In genomic region chr16:70252355-70252988, GRCh38 we compare ENCODE assay signal across 8 cellular contexts. TPM values are rescaled to one million over a fixed set of nuclear protein-coding genes. Genes with fewer than 3 reads are reported as not detected.
DNase-seq lines count a peak whose midpoint lies in the region; ATAC-seq, FAIRE-seq and TF ChIP-seq lines count a peak whose summit lies in the region.

No MANE protein-coding gene starts in this region.

- peak; percentile 33 to 40; a peak in 3 of 4 replicates for TF ChIP-seq RAD21 in H1 (IDR thresholded peaks at IDR 0.05 in 1 of 2, conservative IDR thresholded peaks at IDR 0.05 in 1 of 2; ENCODE audit: low read depth in 2 of 2, low read length in 2 of 2)

- CTCF ChIA-PET in Panc1 (lab: Charles Lee) = no interaction called here
- CTCF ChIA-PET in H1 (lab: Charles Lee; ENCODE audit: partially characterized antibody) = interaction anchor here (0.6 to 8.3 kb wide), 25 partner anchors 8 to 517 kb away, joined by 3 to 67 read pairs (median 4); partner anchors contain the start of genes DDX19B and PDPR

- intact Hi-C loops in Panc1 (cut with micrococcal nuclease; ENCODE audit: unreplicated experiment) = no loop called here

- no peak overlapping the region for H4K5ac ChIP-seq in H1 (ENCODE audit: insufficient read length, low read depth, low read length)

- H3K9me3 Mint-ChIP-seq in stimulated activated naive B cell treated with anti-CD40 and anti-IgM and Interleukin-4, amounts not matched to agents 10 μg/mL and 1 μg/mL and 100 μg/mL, for 72 hours = no peaks in the 10 kb centered on the region

- H3K27me3 Mint-ChIP-seq in stimulated activated naive B cell treated with anti-CD40 and anti-IgM and Interleukin-4, amounts not matched to agents 10 μg/mL and 1 μg/mL and 100 μg/mL, for 72 hours = no peaks in the 10 kb centered on the region

- TF ChIP-seq CTCF in Panc1 (IDR thresholded peaks at IDR 0.05) (peak; percentile 25), H1 (IDR thresholded peaks at IDR 0.05; ENCODE audit: control extremely low read depth in 1 of 3, insufficient read depth in 1 of 3, low read depth in 1 of 3, low read length in 3 of 3) (peak; percentile 85 to 99 (median 89))

- H2AFZ ChIP-seq in H1 (ENCODE audit: low read length) = no peak overlapping the region

- peaks cover 4 to 17% of the 10 kb centered on the region in 2 experiments for H4K20me1 ChIP-seq in H1 (replicated peaks in 1 of 2; ENCODE audit: control insufficient read depth in 1 of 2, insufficient read depth in 2 of 2, low read length in 2 of 2)

- no peak overlapping the region for H4K91ac ChIP-seq in H1 (replicated peaks; ENCODE audit: insufficient read length, low read length)

- BruUV-seq in Panc1 (replicated peaks; lab: Mats Ljungman, UMichigan) = no TSS peak

- H3K4me1 Mint-ChIP-seq in stimulated activated naive B cell treated with anti-CD40 and anti-IgM and Interleukin-4, amounts not matched to agents 10 μg/mL and 1 μg/mL and 100 μg/mL, for 72 hours = peaks cover 8 to 24% of the 10 kb centered on the region in 2 donors

- no peak for TF ChIP-seq EP300 in H1 (IDR thresholded peaks at IDR 0.05; ENCODE audit: borderline replicate concordance in 1 of 2, low read depth in 2 of 2, low read length in 2 of 2)

- H3K36me3 Mint-ChIP-seq in stimulated activated naive B cell treated with anti-CD40 and anti-IgM and Interleukin-4, amounts not matched to agents 10 μg/mL and 1 μg/mL and 100 μg/mL, for 72 hours = peaks cover 31 to 40% of the 10 kb centered on the region in 2 donors

- peaks cover 0 to 20% of the 10 kb centered on the region in 2 experiments; a peak in 2 of 4 replicates for H3K79me2 ChIP-seq in H1 (ENCODE audit: control insufficient read depth in 1 of 2, insufficient read depth in 2 of 2, low read length in 2 of 2)

- in situ Hi-C loops in Panc1 (cut with HindIII; ENCODE audit: low pct_unique_long_range_greater_than_20kb, low sequenced_read_pairs) = no loop called here

- no peak overlapping the region for H3K4ac ChIP-seq in H1 (replicated peaks; ENCODE audit: insufficient read length, low read depth, low read length)

- no peaks in the 10 kb centered on the region for H3K9me3 ChIP-seq in Panc1 (ENCODE audit: control insufficient read depth, insufficient read depth, low read depth, low read length)
- H3K9me3 ChIP-seq in H1 (ENCODE audit: insufficient read depth in 2 of 2, low read depth in 1 of 2, low read length in 1 of 2) = no peaks in the 10 kb centered on the region

- H2BK15ac ChIP-seq in H1 (ENCODE audit: low read length) = no peak overlapping the region

- no peak overlapping the region for H2AK5ac ChIP-seq in H1 (ENCODE audit: low read depth, low read length)

- H3K23me2 ChIP-seq in H1 (ENCODE audit: low read depth, low read length) = peaks cover 3% of the 10 kb centered on the region; the same call in 1 of the 2 replicates

- H3K4me3 ChIP-seq in Panc1 (ENCODE audit: low read depth in 2 of 2, low read length in 2 of 2) = no peak overlapping the region
- H3K4me3 ChIP-seq in H1 (ENCODE audit: extremely low read depth in 1 of 4, insufficient read depth in 2 of 4, low read depth in 3 of 4, low read length in 4 of 4) = no peak overlapping the region

- peak; percentile 16 for DNase-seq in activated naive CD4-positive, alpha-beta T cell treated with Interleukin-2 at 50 U/mL for 16 hours
- no peak for DNase-seq in activated naive CD4-positive, alpha-beta T cell (lab: John Stamatoyannopoulos, UW)
- DNase-seq in Panc1 (ENCODE audit: low read depth, low spot score) (no peak), H1 (ENCODE audit: low read depth in 1 of 2, low spot score in 2 of 2) (peak in 1 of 2 experiments; percentile 79), DMS114 treated with DMSO at 0.1 percent for 48 hours (lab: John Stamatoyannopoulos, UW; ENCODE audit: unreplicated experiment) (no peak), SW 1271 (lab: John Stamatoyannopoulos, UW) (no peak)
- DNase-seq in stimulated activated naive B cell treated with anti-CD40 and anti-IgM and Interleukin-4, amounts not matched to agents 10 μg/mL and 1 μg/mL and 100 μg/mL, for 72 hours = no peak

- TF ChIP-seq POLR2A in H1 (IDR thresholded peaks at IDR 0.05; ENCODE audit: control extremely low read depth in 1 of 2, low read depth in 2 of 2, low read length in 2 of 2) = no peak; a peak in 1 of 3 replicates

- H3K56ac ChIP-seq in H1 (replicated peaks; ENCODE audit: insufficient read length, low read depth, low read length) = no peak overlapping the region

- H2BK12ac ChIP-seq in H1 (ENCODE audit: low read depth, low read length) = no peak overlapping the region

- H3K27me3 ChIP-seq in Panc1 (ENCODE audit: control insufficient read depth, insufficient read depth, low read length) = no peaks in the 10 kb centered on the region
- no peaks in the 10 kb centered on the region for H3K27me3 ChIP-seq in H1 (replicated peaks in 1 of 4; ENCODE audit: control insufficient read depth in 3 of 4, extremely low read depth in 1 of 4, insufficient read depth in 3 of 4, low read length in 3 of 4)

- no peaks in the 10 kb centered on the region for H3K4me1 ChIP-seq in Panc1 (ENCODE audit: control insufficient read depth, insufficient read depth, low read length)
- no peaks in the 10 kb centered on the region; a peak in 1 of 7 replicates for H3K4me1 ChIP-seq in H1 (replicated peaks in 1 of 4; ENCODE audit: control insufficient read depth in 3 of 4, insufficient read depth in 4 of 4, low read length in 3 of 4)

- WGBS in H1 (ENCODE audit: extremely low coverage in 1 of 2, insufficient coverage in 1 of 2, insufficient read length in 1 of 2, insufficient replicate concordance in 2 of 2, low coverage in 1 of 2, low lambda C conversion rate in 2 of 2, missing lambda C conversion rate in 1 of 2), 2 experiments = 86% methylated on average over 21 of the region's 21 CpGs; no CpG with 5 or more reads in 1 of the 2 experiments

- POLR2A ChIA-PET in Panc1 (lab: Charles Lee) = interaction anchor here (0.6 kb wide), 1 partner anchor 36 kb away, joined by 7 read pairs; no protein-coding TSS in a partner anchor
- POLR2A ChIA-PET in H1 (lab: Charles Lee; ENCODE audit: partially characterized antibody) = interaction anchor here (0.9 to 6.8 kb wide), 14 partner anchors 11 to 325 kb away, joined by 3 to 48 read pairs (median 10); partner anchors contain the start of genes AARS1, DDX19B and ST3GAL2

- peak overlapping the region; percentile 98 for H3K27ac Mint-ChIP-seq in stimulated activated naive B cell treated with anti-CD40 and anti-IgM and Interleukin-4, amounts not matched to agents 10 μg/mL and 1 μg/mL and 100 μg/mL, for 72 hours

- no peak overlapping the region for H3K23ac ChIP-seq in H1 (ENCODE audit: insufficient read length)

- no peak overlapping the region; the same call in 1 of the 2 replicates for H2BK5ac ChIP-seq in H1 (ENCODE audit: low read depth, low read length)

- no peak overlapping the region for H2BK120ac ChIP-seq in H1 (replicated peaks; ENCODE audit: low read depth, low read length)

- ATAC-seq in Panc1 (no peak), GM18870 (IDR thresholded peaks at IDR 0.05; ENCODE audit: unreplicated experiment) (no peak)
- ATAC-seq in stimulated activated naive B cell treated with anti-CD40 and anti-IgM and Interleukin-4, amounts not matched to agents 10 μg/mL and 1 μg/mL and 100 μg/mL, for 72 hours (replicated peaks) = no peak

- no peak overlapping the region for H3K4me3 Mint-ChIP-seq in stimulated activated naive B cell treated with anti-CD40 and anti-IgM and Interleukin-4, amounts not matched to agents 10 μg/mL and 1 μg/mL and 100 μg/mL, for 72 hours

- no peak overlapping the region for H3K9ac ChIP-seq in H1 (replicated peaks in 1 of 4; ENCODE audit: extremely low read depth in 1 of 4, low read depth in 3 of 4, low read length in 3 of 4)

- 0 out of 2 replicates have a peak, but pooled peaks cover 2% of the 10 kb centered on the region for H3K79me1 ChIP-seq in H1 (ENCODE audit: low read depth, low read length)

- FAIRE-seq in H1 (lab: Jason Lieb, UNC) = no peak

- H3K14ac ChIP-seq in H1 (ENCODE audit: insufficient read length) = no peak overlapping the region

- H2BK20ac ChIP-seq in H1 (ENCODE audit: low read length) = no peak overlapping the region

- no peak overlapping the region for H3K18ac ChIP-seq in H1 (ENCODE audit: extremely low read depth, low read length)

- H4K8ac ChIP-seq in H1 (ENCODE audit: extremely low read depth, insufficient read depth, low read length) = no peak overlapping the region

- H3K36me3 ChIP-seq in Panc1 (ENCODE audit: control insufficient read depth, insufficient read depth, low read length) (peaks cover 5% of the 10 kb centered on the region), H1 (ENCODE audit: control insufficient read depth in 2 of 4, insufficient read depth in 4 of 4, low read length in 3 of 4) (peaks cover 30 to 54% (median 49%) of the 10 kb centered on the region in 4 experiments)

- H3K4me2 ChIP-seq in H1 (ENCODE audit: insufficient read depth in 1 of 2, low read depth in 2 of 2, low read length in 2 of 2) = no peak overlapping the region

- H3K27ac ChIP-seq in Panc1 (ENCODE audit: low read length) (no peak overlapping the region), H1 (ENCODE audit: low read depth, low read length) (no peak overlapping the region)

RNA-seq across cellular contexts. Expression of gene EXOSC6, which starts 0.7 kb away (rescaled TPM):
- 19.3 TPM for total RNA-seq in Panc1 (2021; ENCODE audit: unreplicated experiment)
- polyA plus RNA-seq in Panc1 (2012; ENCODE audit: insufficient read length) = 6.7 TPM
- total RNA-seq in H1 (2021; fragmentation: NEBNext Ultra II Directional; extraction: Animal tissue kit (Norgen Biotek cat#: 25700)) = 21.7 and 22.5 TPM in 2 replicates
- polyA plus RNA-seq in H1 (2011; rRNA removed) = 8.7 and 9.7 TPM in 2 replicates
- polyA plus RNA-seq in H1 (2011; cell fraction: cytosol; rRNA removed) = 10.9 TPM
- 8.3 TPM for polyA plus RNA-seq in H1 (2011; cell fraction: nucleus; rRNA removed)
- polyA plus RNA-seq in H1 (2012, experiment 1 of 2) = 7.2 to 11.1 TPM (median 8.3 TPM) in 4 replicates
- 7.7 TPM for polyA plus RNA-seq in H1 (2012, experiment 2 of 2)
- polyA plus RNA-seq in H1 (2013, experiment 1 of 2) = 12.2 TPM
- 10.7 TPM for polyA plus RNA-seq in H1 (2013, experiment 2 of 2)
- polyA minus RNA-seq in H1 (2011; rRNA and poly(A)+ RNA removed) = 4.4 and 5.0 TPM in 2 replicates
- 10.9 TPM for polyA minus RNA-seq in H1 (2011; cell fraction: cytosol; rRNA and poly(A)+ RNA removed)
- polyA minus RNA-seq in H1 (2011; cell fraction: nucleus; rRNA and poly(A)+ RNA removed) = 13.0 TPM

RNA-seq across cellular contexts. Expression of gene AARS1, which starts 36.8 kb away (rescaled TPM):
- 115 TPM for total RNA-seq in Panc1 (2021; ENCODE audit: unreplicated experiment)
- 177 TPM for polyA plus RNA-seq in Panc1 (2012; ENCODE audit: insufficient read length)
- 231 and 235 TPM in 2 replicates for total RNA-seq in H1 (2021; fragmentation: NEBNext Ultra II Directional; extraction: Animal tissue kit (Norgen Biotek cat#: 25700))
- 130 and 164 TPM in 2 replicates for polyA plus RNA-seq in H1 (2011; rRNA removed)
- polyA plus RNA-seq in H1 (2011; cell fraction: cytosol; rRNA removed) = 244 TPM
- 347 TPM for polyA plus RNA-seq in H1 (2011; cell fraction: nucleus; rRNA removed)
- 193 to 234 TPM (median 226 TPM) in 4 replicates for polyA plus RNA-seq in H1 (2012, experiment 1 of 2)
- polyA plus RNA-seq in H1 (2012, experiment 2 of 2) = 90.4 TPM
- polyA plus RNA-seq in H1 (2013, experiment 1 of 2) = 92.4 TPM
- 88.3 TPM for polyA plus RNA-seq in H1 (2013, experiment 2 of 2)
- 256 and 302 TPM in 2 replicates for polyA minus RNA-seq in H1 (2011; rRNA and poly(A)+ RNA removed)
- 155 TPM for polyA minus RNA-seq in H1 (2011; cell fraction: cytosol; rRNA and poly(A)+ RNA removed)
- 111 TPM for polyA minus RNA-seq in H1 (2011; cell fraction: nucleus; rRNA and poly(A)+ RNA removed)

RNA-seq across cellular contexts. Expression of gene DDX19B, which starts 46.5 kb away (rescaled TPM):
- total RNA-seq in Panc1 (2021; ENCODE audit: unreplicated experiment) = 24.4 TPM
- 28.8 TPM for polyA plus RNA-seq in Panc1 (2012; ENCODE audit: insufficient read length)
- total RNA-seq in H1 (2021; fragmentation: NEBNext Ultra II Directional; extraction: Animal tissue kit (Norgen Biotek cat#: 25700)) = 42.7 and 46.6 TPM in 2 replicates
- polyA plus RNA-seq in H1 (2011; rRNA removed) = 36.5 and 40.5 TPM in 2 replicates
- 39.7 TPM for polyA plus RNA-seq in H1 (2011; cell fraction: cytosol; rRNA removed)
- 42.3 TPM for polyA plus RNA-seq in H1 (2011; cell fraction: nucleus; rRNA removed)
- 39.9 to 49.7 TPM (median 47.9 TPM) in 4 replicates for polyA plus RNA-seq in H1 (2012, experiment 1 of 2)
- polyA plus RNA-seq in H1 (2012, experiment 2 of 2) = 23.1 TPM
- polyA plus RNA-seq in H1 (2013, experiment 1 of 2) = 34.6 TPM
- 34.9 TPM for polyA plus RNA-seq in H1 (2013, experiment 2 of 2)
- 23.3 and 29.1 TPM in 2 replicates for polyA minus RNA-seq in H1 (2011; rRNA and poly(A)+ RNA removed)
- 14.5 TPM for polyA minus RNA-seq in H1 (2011; cell fraction: cytosol; rRNA and poly(A)+ RNA removed)
- 17.2 TPM for polyA minus RNA-seq in H1 (2011; cell fraction: nucleus; rRNA and poly(A)+ RNA removed)
